ENCODE assay signal across 40 cellular contexts in genomic region chr20:11281768-11282167, GRCh38.
"Had no signal": no experiment of that assay in that cellular context is flagged by ENCODE, and none has a peak within 500 bp of the region (broad histone marks: within the 10 kb centered on the region; RNA-seq: fewer than 3 reads in every experiment).

No MANE protein-coding gene starts in this region.

- H3K36me3 Mint-ChIP-seq: activated naive CD4-positive, alpha-beta T cell treated with anti-CD3 and anti-CD28 coated beads, Interleukin-2, amount 10 ng/mL, durations not matched to agents 7 days and 5 days; activated naive CD4-positive, alpha-beta T cell treated with anti-CD3 and anti-CD28 coated beads, Interleukin-2, amount 50 U/mL, for 24 hours; activated naive CD4-positive, alpha-beta T cell treated with anti-CD3 and anti-CD28 coated beads, Interleukin-2, amount 50 U/mL, for 72 hours; activated naive CD8-positive, alpha-beta T cell; activated naive CD8-positive, alpha-beta T cell treated with anti-CD3 and anti-CD28 coated beads for 36 hours; activated naive CD8-positive, alpha-beta T cell treated with anti-CD3 and anti-CD28 coated beads, Interleukin-2, amount 10 ng/mL, durations not matched to agents 7 days and 5 days; brain had no signal

- H3K27ac ChIP-seq: adrenal gland, ascending aorta, body of pancreas, brain microvascular endothelial cell, breast epithelium, cardiac muscle cell had no signal

- H3K27me3 ChIP-seq: adrenal gland, ascending aorta, body of pancreas, brain microvascular endothelial cell, breast epithelium, cardiac muscle cell had no signal

- H3K4me1 Mint-ChIP-seq: activated naive CD4-positive, alpha-beta T cell treated with anti-CD3 and anti-CD28 coated beads, Interleukin-2, amount 10 ng/mL, durations not matched to agents 7 days and 5 days; activated naive CD4-positive, alpha-beta T cell treated with anti-CD3 and anti-CD28 coated beads, Interleukin-2, amount 50 U/mL, for 24 hours; activated naive CD8-positive, alpha-beta T cell treated with anti-CD3 and anti-CD28 coated beads for 36 hours; activated naive CD8-positive, alpha-beta T cell treated with anti-CD3 and anti-CD28 coated beads, Interleukin-2, amount 10 ng/mL, durations not matched to agents 7 days and 5 days; activated naive CD8-positive, alpha-beta T cell treated with anti-CD3 and anti-CD28 coated beads, Interleukin-2, amount 50 U/mL, for 24 hours; activated T-helper 17 cell treated with anti-CD3 and anti-CD28 coated beads, Interleukin-2, amount 50 U/mL, for 72 hours; central memory CD8-positive, alpha-beta T cell had no signal

- ATAC-seq: activated naive CD4-positive, alpha-beta T cell treated with anti-CD3 and anti-CD28 coated beads, Interleukin-2, amount 50 U/mL, for 72 hours; activated naive CD8-positive, alpha-beta T cell treated with anti-CD3 and anti-CD28 coated beads, Interleukin-2, amount 50 U/mL, for 24 hours; activated T-cell treated with anti-CD3 and anti-CD28 coated beads, Interleukin-2, amount 50 U/mL, for 4 hours; activated T-cell treated with anti-CD3 and anti-CD28 coated beads, Interleukin-2, amount 50 U/mL, for 72 hours; activated T-helper 17 cell treated with anti-CD3 and anti-CD28 coated beads, Interleukin-2, amount 50 U/mL, for 72 hours; body of pancreas had no signal

- DNase-seq: activated effector memory CD4-positive, alpha-beta T cell treated with anti-CD3 and anti-CD28 coated beads, Interleukin-2, amount 50 U/mL, for 16 hours; activated effector memory CD4-positive, alpha-beta T cell treated with Interleukin-2 at 50 U/mL for 16 hours; activated gamma-delta T cell; activated gamma-delta T cell treated with Interleukin-2 at 50 U/mL for 16 hours; activated naive CD4-positive, alpha-beta T cell; activated naive CD4-positive, alpha-beta T cell treated with anti-CD3 and anti-CD28 coated beads for 36 hours; activated naive CD4-positive, alpha-beta T cell treated with anti-CD3 and anti-CD28 coated beads, Interleukin-2, amount 10 ng/mL, durations not matched to agents 7 days and 5 days; activated naive CD4-positive, alpha-beta T cell treated with anti-CD3 and anti-CD28 coated beads, Interleukin-2, amount 50 U/mL, for 16 hours; activated naive CD4-positive, alpha-beta T cell treated with Interleukin-2 at 50 U/mL for 16 hours; activated naive CD8-positive, alpha-beta T cell treated with anti-CD3 and anti-CD28 coated beads for 36 hours; activated naive CD8-positive, alpha-beta T cell treated with anti-CD3 and anti-CD28 coated beads, Interleukin-2, amount 10 ng/mL, durations not matched to agents 7 days and 5 days; activated naive CD8-positive, alpha-beta T cell treated with anti-CD3 and anti-CD28 coated beads, Interleukin-2, amount 50 U/mL, for 24 hours; activated T-cell treated with anti-CD3 and anti-CD28 coated beads, Interleukin-2, amount 50 U/mL, for 1 hour; activated T-cell treated with anti-CD3 and anti-CD28 coated beads, Interleukin-2, amount 50 U/mL, for 24 hours; activated T-cell treated with anti-CD3 and anti-CD28 coated beads, Interleukin-2, amount 50 U/mL, for 4 hours; activated T-cell treated with anti-CD3 and anti-CD28 coated beads, Interleukin-2, amount 50 U/mL, for 48 hours; activated T-cell treated with anti-CD3 and anti-CD28 coated beads, Interleukin-2, amount 50 U/mL, for 72 hours; adrenal gland; amniotic stem cell; amygdala; anterior cingulate cortex; aorta; body of pancreas; brain microvascular endothelial cell; caudate nucleus; central memory CD4-positive, alpha-beta T cell; cerebellar nuclear complex had no signal

- H3K9me3 Mint-ChIP-seq: activated naive CD4-positive, alpha-beta T cell treated with anti-CD3 and anti-CD28 coated beads, Interleukin-2, amount 50 U/mL, for 24 hours; activated naive CD8-positive, alpha-beta T cell treated with anti-CD3 and anti-CD28 coated beads, Interleukin-2, amount 50 U/mL, for 24 hours; activated T-cell treated with anti-CD3 and anti-CD28 coated beads, Interleukin-2, amount 50 U/mL, for 24 hours; activated T-helper 1 cell treated with anti-CD3 and anti-CD28 coated beads, Interleukin-12 subunit alpha, Interleukin-12 subunit beta, Interleukin-2, Interleukin-4 antibody, amounts not matched to agents 30 ng/mL and 10 ng/mL and 1 ng/mL, durations not matched to agents 14 hours and 24 hours and 36 hours; activated T-helper 2 cell treated with anti-CD3 and anti-CD28 coated beads, Interferon-gamma antibody, Interleukin-2, Interleukin-4, amounts not matched to agents 10 μg/mL and 5 μg/mL and 100 μg/mL, durations not matched to agents 14 hours and 24 hours and 36 hours had no signal

- H3K4me3 Mint-ChIP-seq: activated naive CD4-positive, alpha-beta T cell treated with anti-CD3 and anti-CD28 coated beads for 36 hours; activated naive CD4-positive, alpha-beta T cell treated with anti-CD3 and anti-CD28 coated beads, Interleukin-2, amount 10 ng/mL, durations not matched to agents 7 days and 5 days; activated naive CD4-positive, alpha-beta T cell treated with anti-CD3 and anti-CD28 coated beads, Interleukin-2, amount 50 U/mL, for 24 hours; activated naive CD8-positive, alpha-beta T cell; activated naive CD8-positive, alpha-beta T cell treated with anti-CD3 and anti-CD28 coated beads for 36 hours; activated naive CD8-positive, alpha-beta T cell treated with anti-CD3 and anti-CD28 coated beads, Interleukin-2, amount 10 ng/mL, durations not matched to agents 7 days and 5 days; activated naive CD8-positive, alpha-beta T cell treated with anti-CD3 and anti-CD28 coated beads, Interleukin-2, amount 50 U/mL, for 24 hours; activated T-cell treated with anti-CD3 and anti-CD28 coated beads, Interleukin-2, amount 50 U/mL, for 24 hours; activated T-cell treated with anti-CD3 and anti-CD28 coated beads, Interleukin-2, amount 50 U/mL, for 4 hours; activated T-cell treated with anti-CD3 and anti-CD28 coated beads, Interleukin-2, amount 50 U/mL, for 72 hours; activated T-helper 1 cell treated with anti-CD3 and anti-CD28 coated beads, Interleukin-12 subunit alpha, Interleukin-12 subunit beta, Interleukin-2, Interleukin-4 antibody, amounts not matched to agents 30 ng/mL and 10 ng/mL and 1 ng/mL, durations not matched to agents 14 hours and 24 hours and 36 hours; activated T-helper 17 cell treated with anti-CD3 and anti-CD28 coated beads, Interleukin-2, amount 50 U/mL, for 72 hours; brain; central memory CD8-positive, alpha-beta T cell had no signal

- H3K4me3 ChIP-seq: adrenal gland, ascending aorta, body of pancreas, breast epithelium, cardiac muscle cell had no signal

- H3K27ac Mint-ChIP-seq: activated naive CD4-positive, alpha-beta T cell treated with anti-CD3 and anti-CD28 coated beads for 36 hours; activated naive CD4-positive, alpha-beta T cell treated with anti-CD3 and anti-CD28 coated beads, Interleukin-2, amount 10 ng/mL, durations not matched to agents 7 days and 5 days; activated naive CD4-positive, alpha-beta T cell treated with anti-CD3 and anti-CD28 coated beads, Interleukin-2, amount 50 U/mL, for 24 hours; activated naive CD4-positive, alpha-beta T cell treated with anti-CD3 and anti-CD28 coated beads, Interleukin-2, amount 50 U/mL, for 72 hours; activated naive CD8-positive, alpha-beta T cell; activated naive CD8-positive, alpha-beta T cell treated with anti-CD3 and anti-CD28 coated beads for 36 hours; activated naive CD8-positive, alpha-beta T cell treated with anti-CD3 and anti-CD28 coated beads, Interleukin-2, amount 10 ng/mL, durations not matched to agents 7 days and 5 days; activated naive CD8-positive, alpha-beta T cell treated with anti-CD3 and anti-CD28 coated beads, Interleukin-2, amount 50 U/mL, for 24 hours; activated T-cell treated with anti-CD3 and anti-CD28 coated beads, Interleukin-2, amount 50 U/mL, for 24 hours; activated T-cell treated with anti-CD3 and anti-CD28 coated beads, Interleukin-2, amount 50 U/mL, for 72 hours; activated T-helper 1 cell treated with anti-CD3 and anti-CD28 coated beads, Interleukin-12 subunit alpha, Interleukin-12 subunit beta, Interleukin-2, Interleukin-4 antibody, amounts not matched to agents 30 ng/mL and 10 ng/mL and 1 ng/mL, durations not matched to agents 14 hours and 24 hours and 36 hours; activated T-helper 17 cell treated with anti-CD3 and anti-CD28 coated beads, Interleukin-2, amount 50 U/mL, for 72 hours; activated T-helper 2 cell treated with anti-CD3 and anti-CD28 coated beads, Interferon-gamma antibody, Interleukin-2, Interleukin-4, amounts not matched to agents 10 μg/mL and 5 μg/mL and 100 μg/mL, durations not matched to agents 14 hours and 24 hours and 36 hours; brain had no signal

- H3K4me1 ChIP-seq: adrenal gland, ascending aorta, body of pancreas, breast epithelium had no signal

- H3K36me3 ChIP-seq: adrenal gland, ascending aorta, brain microvascular endothelial cell, breast epithelium, cardiac muscle cell had no signal

- H3K27me3 Mint-ChIP-seq: activated naive CD4-positive, alpha-beta T cell treated with anti-CD3 and anti-CD28 coated beads, Interleukin-2, amount 10 ng/mL, durations not matched to agents 7 days and 5 days; activated naive CD4-positive, alpha-beta T cell treated with anti-CD3 and anti-CD28 coated beads, Interleukin-2, amount 50 U/mL, for 24 hours; activated naive CD8-positive, alpha-beta T cell treated with anti-CD3 and anti-CD28 coated beads for 36 hours; activated naive CD8-positive, alpha-beta T cell treated with anti-CD3 and anti-CD28 coated beads, Interleukin-2, amount 10 ng/mL, durations not matched to agents 7 days and 5 days; activated T-cell treated with anti-CD3 and anti-CD28 coated beads, Interleukin-2, amount 50 U/mL, for 24 hours; brain; central memory CD8-positive, alpha-beta T cell had no signal

- FAIRE-seq: astrocyte, bronchial epithelial cell had no signal

- H3K9me3 ChIP-seq: adrenal gland, ascending aorta, body of pancreas, breast epithelium had no signal
